ENCODE assay signal across 1 cellular context in genomic region chr2:216169087-216169486, GRCh38.
TF ChIP-seq lines count a peak whose summit lies in the region.

No MANE protein-coding gene starts in this region.

TF ChIP-seq in GM23338, 12 proteins besides CTCF, POLR2A, EP300 and RAD21 (continued from another document):
- no peak for TF ChIP-seq ZNF462 (CRISPR knock-in tag; IDR thresholded peaks at IDR 0.05)
- TF ChIP-seq EZH2 (IDR thresholded peaks at IDR 0.05; ENCODE audit: low read depth, unreplicated experiment): no peak
- TF ChIP-seq CREB1 (CRISPR knock-in tag; IDR thresholded peaks at IDR 0.05; ENCODE audit: low read depth): no peak
- no peak for TF ChIP-seq EZH2phosphoT487 (IDR thresholded peaks at IDR 0.05; ENCODE audit: unreplicated experiment)
- no peak for TF ChIP-seq ZNF331 (CRISPR knock-in tag; IDR thresholded peaks at IDR 0.05; ENCODE audit: low read depth)
- TF ChIP-seq ZNF114 (CRISPR knock-in tag; IDR thresholded peaks at IDR 0.05): no peak
